8 cellular contexts compared by ENCODE assay signal in the genomic region with DNA sequence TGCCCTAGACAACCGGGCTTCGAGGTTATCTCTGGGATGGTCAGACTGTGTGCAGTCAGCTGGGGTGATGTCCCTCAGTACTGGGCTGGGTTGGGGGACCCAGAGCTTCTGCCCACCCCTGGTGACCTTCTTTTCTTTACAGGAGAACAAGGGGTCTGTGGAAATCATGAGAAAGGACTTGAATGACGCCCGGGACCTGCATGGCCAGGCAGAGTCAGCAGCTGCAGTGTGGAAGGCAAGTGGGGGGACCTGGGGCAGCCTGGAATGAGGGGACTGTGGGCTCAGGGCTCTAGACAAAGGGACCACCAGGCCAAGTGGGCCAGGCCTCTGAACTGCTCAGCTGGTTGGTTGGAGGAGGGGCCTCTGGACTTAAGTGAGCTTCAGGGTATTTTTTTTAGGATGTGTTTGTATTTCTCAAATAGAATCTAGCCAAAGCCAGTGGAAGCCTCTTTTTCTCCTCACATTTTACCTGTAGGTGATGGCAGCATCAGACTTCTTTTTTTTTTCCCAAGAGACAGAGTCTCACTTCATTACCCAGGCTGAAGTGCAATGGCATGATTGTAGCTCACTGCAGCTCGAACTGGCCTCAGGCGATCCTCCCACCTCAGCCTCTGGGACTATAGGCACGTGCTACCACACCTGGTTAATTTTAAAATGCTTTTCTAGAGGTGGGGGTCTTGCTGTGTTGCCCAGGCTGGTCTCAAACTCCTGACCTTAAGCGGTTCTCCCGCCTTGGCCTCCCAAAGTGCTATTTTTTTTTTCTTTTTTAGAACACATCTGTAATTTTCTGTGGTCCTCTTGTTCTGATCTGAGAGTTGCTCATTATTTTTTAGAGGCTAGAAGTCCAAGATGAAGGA. TPM values are rescaled to one million over a fixed set of nuclear protein-coding genes. Genes with fewer than 3 reads are reported as not detected.
DNase-seq lines count a peak whose midpoint lies in the region; ATAC-seq, FAIRE-seq and TF ChIP-seq lines count a peak whose summit lies in the region.

No MANE protein-coding gene starts in this region.

- H3K27ac ChIP-seq in astrocyte (ENCODE audit: low read depth, low read length) = no peak overlapping the region
- H3K27ac ChIP-seq in mucosa of rectum (ENCODE audit: low read depth in 2 of 2, low read length in 2 of 2) = no peak overlapping the region

- H3K27me3 ChIP-seq in astrocyte (ENCODE audit: insufficient read depth, low read length) = no peaks in the 10 kb centered on the region
- no peaks in the 10 kb centered on the region for H3K27me3 ChIP-seq in mucosa of rectum (ENCODE audit: control insufficient read depth in 2 of 2, insufficient read depth in 2 of 2, low read length in 2 of 2)

- peaks cover 2% of the 10 kb centered on the region for H3K27me3 Mint-ChIP-seq in astrocyte (ENCODE audit: low read depth, unreplicated experiment)

- peaks cover 38% of the 10 kb centered on the region for H4K20me1 ChIP-seq in astrocyte (ENCODE audit: insufficient read depth, low read length)

- DNase-seq in AG10803 (ENCODE audit: low read depth) (no peak), HFF-Myc (ENCODE audit: extremely low read depth, low read depth) (no peak), astrocyte (ENCODE audit: low read depth) (no peak), NCI-H128 (lab: John Stamatoyannopoulos, UW; ENCODE audit: unreplicated experiment) (no peak), retina (no peak)

- H3K4me1 ChIP-seq in astrocyte (ENCODE audit: insufficient read depth, low read length) (peaks cover 9% of the 10 kb centered on the region), mucosa of rectum (ENCODE audit: control insufficient read depth in 2 of 2, insufficient read depth in 2 of 2, low read length in 2 of 2) (peaks cover 9 to 16% of the 10 kb centered on the region in 2 donors)

- H3K4me3 ChIP-seq in AG10803 (ENCODE audit: low read length) = peak overlapping the region; percentile 94
- H3K4me3 ChIP-seq in HFF-Myc (replicated peaks; ENCODE audit: low read depth, low read length) = peak overlapping the region; percentile 96
- H3K4me3 ChIP-seq in astrocyte (ENCODE audit: insufficient read depth, low read depth, low read length) = peak overlapping the region; percentile 67
- H3K4me3 ChIP-seq in mucosa of rectum (ENCODE audit: low read length in 2 of 2) = peak overlapping the region; percentile 95

- H3K4me2 ChIP-seq in astrocyte (ENCODE audit: low read length) = peak overlapping the region; percentile 95

- no peaks in the 10 kb centered on the region for H3K9me3 ChIP-seq in astrocyte (ENCODE audit: insufficient read depth, low read depth, low read length)
- no peaks in the 10 kb centered on the region for H3K9me3 ChIP-seq in mucosa of rectum (ENCODE audit: control insufficient read depth in 2 of 2, low read length in 2 of 2)

- no peak for ATAC-seq in GM19452 (IDR thresholded peaks at IDR 0.05; ENCODE audit: unreplicated experiment)
- no peak for ATAC-seq in GM21447 (IDR thresholded peaks at IDR 0.05; ENCODE audit: unreplicated experiment)

- no peak for TF ChIP-seq CTCF in AG10803 (conservative IDR thresholded peaks at IDR 0.05; ENCODE audit: low read length)
- no peak for TF ChIP-seq CTCF in HFF-Myc (IDR thresholded peaks at IDR 0.05; ENCODE audit: low read depth, low read length, missing control alignments)
- no peak for TF ChIP-seq CTCF in astrocyte (IDR thresholded peaks at IDR 0.05; ENCODE audit: insufficient read depth, low read depth, low read length)

- no peaks in the 10 kb centered on the region for H3K9me3 Mint-ChIP-seq in astrocyte (ENCODE audit: unreplicated experiment)

- H3K9ac ChIP-seq in astrocyte (ENCODE audit: low read length) = peak overlapping the region; percentile 86
- no peak overlapping the region for H3K9ac ChIP-seq in mucosa of rectum (ENCODE audit: low read depth in 1 of 2, low read length in 2 of 2)

- H3K36me3 Mint-ChIP-seq in astrocyte (ENCODE audit: low read depth, unreplicated experiment) = peaks cover 21% of the 10 kb centered on the region

- H3K27ac Mint-ChIP-seq in astrocyte (ENCODE audit: unreplicated experiment) = peak overlapping the region; percentile 75

- H3K4me3 Mint-ChIP-seq in astrocyte (ENCODE audit: unreplicated experiment) = peak overlapping the region; percentile 90

- H3K4me1 Mint-ChIP-seq in astrocyte (ENCODE audit: low read depth, unreplicated experiment) = peaks cover 14% of the 10 kb centered on the region

- H3K79me2 ChIP-seq in astrocyte (ENCODE audit: insufficient read depth, low read length) = peaks cover 29% of the 10 kb centered on the region

- peaks cover 7% of the 10 kb centered on the region for H3K36me3 ChIP-seq in astrocyte (ENCODE audit: insufficient read depth, low read length)
- H3K36me3 ChIP-seq in mucosa of rectum (ENCODE audit: control insufficient read depth in 2 of 2, insufficient read depth in 2 of 2, low read length in 2 of 2) = peaks cover 26 to 30% of the 10 kb centered on the region in 2 donors

- no peak overlapping the region for H2AFZ ChIP-seq in astrocyte (ENCODE audit: low read depth, low read length)

- no peak for FAIRE-seq in astrocyte (lab: Jason Lieb, UNC)

RNA-seq across cellular contexts. Expression of gene RNF187, which starts 1.9 kb away (rescaled TPM):
- total RNA-seq in astrocyte = 129 and 146 TPM in 2 replicates
